In genomic region chr11:11931461-11932055, GRCh38 we compare ENCODE assay signal across 8 cellular contexts.
DNase-seq lines count a peak whose midpoint lies in the region; ATAC-seq and TF ChIP-seq lines count a peak whose summit lies in the region.

No MANE protein-coding gene starts in this region.

- H3K27ac ChIP-seq in VCaP: no peak overlapping the region

- ATAC-seq in Right ventricle myocardium superior (ENCODE audit: poor library complexity) (peak; percentile 84), HG03439 (IDR thresholded peaks at IDR 0.05; ENCODE audit: unreplicated experiment) (no peak)

- intact Hi-C loops in Right ventricle myocardium superior (cut with DNase I): no loop called here

- TF ChIP-seq CTCF in VCaP (conservative IDR thresholded peaks at IDR 0.05): peak; percentile 71

- DNase-seq in stimulated activated CD4-positive, alpha-beta T cell treated with anti-CD3 and anti-CD28 coated beads, Interleukin-4, amount 100 ng/mL, for 24 hours: peak; percentile 14
- no peak for DNase-seq in stimulated activated CD4-positive, alpha-beta T cell treated with anti-CD3 and anti-CD28 coated beads, Interleukin-1b, Interleukin-23, amount 100 ng/mL, for 48 hours
- DNase-seq in NCI-H1694 treated with DMSO at 0.1 percent for 48 hours (lab: John Stamatoyannopoulos, UW) (peak; percentile 80), Right ventricle myocardium superior (no peak), retina (peak; percentile 27), T1000 (lab: John Stamatoyannopoulos, UW) (no peak)

Comparison
In these comparisons a context has a peak if more than half of its experiments do, and no peak if none do; other contexts are left out.
1. DNase-seq: peak in stimulated activated CD4-positive, alpha-beta T cell treated with anti-CD3 and anti-CD28 coated beads, Interleukin-4, amount 100 ng/mL, for 24 hours (single experiment), NCI-H1694 treated with DMSO at 0.1 percent for 48 hours (single experiment) and retina (single experiment); none in stimulated activated CD4-positive, alpha-beta T cell treated with anti-CD3 and anti-CD28 coated beads, Interleukin-1b, Interleukin-23, amount 100 ng/mL, for 48 hours (single experiment), Right ventricle myocardium superior (single experiment) and T1000 (single experiment).